20 cellular contexts compared by ENCODE assay signal in the genomic region with DNA sequence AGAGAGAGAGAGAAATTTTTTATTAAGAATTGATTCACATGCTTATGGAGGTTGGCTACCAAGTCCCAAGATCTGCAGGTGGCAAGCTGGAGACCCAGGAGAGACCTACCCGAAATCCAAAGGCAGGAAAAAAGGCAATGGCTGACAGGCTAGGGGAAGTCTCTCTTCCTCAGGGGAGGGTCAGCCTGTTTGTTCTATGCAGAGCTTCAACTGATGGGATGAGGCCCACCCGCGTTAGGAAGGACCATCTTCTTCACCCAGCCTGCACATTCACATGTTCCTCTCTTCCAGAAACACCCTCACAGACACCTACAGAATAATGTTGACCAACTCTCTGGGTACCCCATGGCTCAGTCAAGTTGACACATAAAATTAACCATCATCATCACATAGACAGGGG.
"Had no signal": no experiment of that assay in that cellular context is flagged by ENCODE, and none has a peak within 500 bp of the region (broad histone marks: within the 10 kb centered on the region; RNA-seq: fewer than 3 reads in every experiment).

No MANE protein-coding gene starts in this region.

- H3K9me3 ChIP-seq: body of pancreas, esophagus squamous epithelium, pancreas, tibial nerve had no signal

- H3K4me3 ChIP-seq: body of pancreas, esophagus squamous epithelium, pancreas, tibial nerve had no signal

- H3K9me3 Mint-ChIP-seq: activated B cell treated with CpG ODN at 0.5 μM for 24 hours; activated naive CD8-positive, alpha-beta T cell treated with anti-CD3 and anti-CD28 coated beads for 36 hours; stimulated activated effector memory CD8-positive, alpha-beta T cell treated with anti-CD3 and anti-CD28 coated beads, Interleukin-12 subunit alpha, Interleukin-12 subunit beta, amount 100 ng/mL, for 72 hours had no signal

- ATAC-seq: activated CD8-positive, alpha-beta T cell treated with anti-CD3 and anti-CD28 coated beads, Interleukin-2, amount 10 ng/mL, durations not matched to agents 7 days and 5 days; activated T-cell treated with anti-CD3 and anti-CD28 coated beads, Interleukin-2, amount 50 U/mL, for 72 hours; body of pancreas; pancreas; stimulated activated effector memory CD8-positive, alpha-beta T cell treated with anti-CD3 and anti-CD28 coated beads, Interleukin-12 subunit alpha, Interleukin-12 subunit beta, amount 100 ng/mL, for 72 hours had no signal

- H3K27ac Mint-ChIP-seq: activated B cell treated with CpG ODN at 0.5 μM for 24 hours; activated CD4-positive, alpha-beta T cell treated with anti-CD3 and anti-CD28 coated beads, Interleukin-2, amount 10 ng/mL, durations not matched to agents 24 days and 14 days; activated CD8-positive, alpha-beta T cell treated with anti-CD3 and anti-CD28 coated beads, Interleukin-2, amount 10 ng/mL, durations not matched to agents 7 days and 5 days; activated naive CD8-positive, alpha-beta T cell treated with anti-CD3 and anti-CD28 coated beads for 36 hours; activated T-cell treated with anti-CD3 and anti-CD28 coated beads, Interleukin-2, amount 50 U/mL, for 72 hours; mesothelial cell of epicardium; stimulated activated effector memory CD8-positive, alpha-beta T cell treated with anti-CD3 and anti-CD28 coated beads, Interleukin-12 subunit alpha, Interleukin-12 subunit beta, amount 100 ng/mL, for 72 hours had no signal

- H3K36me3 Mint-ChIP-seq: mesothelial cell of epicardium had no signal

- H3K27me3 Mint-ChIP-seq: activated naive CD8-positive, alpha-beta T cell treated with anti-CD3 and anti-CD28 coated beads for 36 hours had no signal

- DNase-seq: activated B cell treated with CpG ODN at 0.5 μM for 24 hours; activated CD4-positive, alpha-beta T cell treated with anti-CD3 and anti-CD28 coated beads, Interleukin-2, amount 10 ng/mL, durations not matched to agents 24 days and 14 days; activated CD8-positive, alpha-beta memory T cell treated with anti-CD3 and anti-CD28 coated beads, Interleukin-2, amount 50 U/mL, for 4 hours; activated CD8-positive, alpha-beta T cell treated with anti-CD3 and anti-CD28 coated beads, Interleukin-2, amount 10 ng/mL, durations not matched to agents 7 days and 5 days; activated gamma-delta T cell; activated naive CD8-positive, alpha-beta T cell treated with anti-CD3 and anti-CD28 coated beads for 36 hours; activated T-cell treated with anti-CD3 and anti-CD28 coated beads, Interleukin-2, amount 50 U/mL, for 72 hours; amygdala; body of pancreas; central memory CD4-positive, alpha-beta T cell; cortex of kidney; effector CD4-positive, alpha-beta T cell; esophagus squamous epithelium; kidney glomerular epithelial cell; pancreas; retina; T-helper 2 cell had no signal

- H3K36me3 ChIP-seq: esophagus squamous epithelium, pancreas, tibial nerve had no signal

- H3K4me3 Mint-ChIP-seq: activated B cell treated with CpG ODN at 0.5 μM for 24 hours; activated CD4-positive, alpha-beta T cell treated with anti-CD3 and anti-CD28 coated beads, Interleukin-2, amount 10 ng/mL, durations not matched to agents 24 days and 14 days; activated CD8-positive, alpha-beta T cell treated with anti-CD3 and anti-CD28 coated beads, Interleukin-2, amount 10 ng/mL, durations not matched to agents 7 days and 5 days; activated naive CD8-positive, alpha-beta T cell treated with anti-CD3 and anti-CD28 coated beads for 36 hours; activated T-cell treated with anti-CD3 and anti-CD28 coated beads, Interleukin-2, amount 50 U/mL, for 72 hours; mesothelial cell of epicardium; stimulated activated effector memory CD8-positive, alpha-beta T cell treated with anti-CD3 and anti-CD28 coated beads, Interleukin-12 subunit alpha, Interleukin-12 subunit beta, amount 100 ng/mL, for 72 hours had no signal

- H3K27me3 ChIP-seq: body of pancreas, esophagus squamous epithelium, pancreas, tibial nerve had no signal

- H3K27ac ChIP-seq: body of pancreas, pancreas had no signal
